Comparison of ENCODE assay signal across 8 cellular contexts in genomic region chr15:67109141-67110034, GRCh38. TPM values are rescaled to one million over a fixed set of nuclear protein-coding genes. Genes with fewer than 3 reads are reported as not detected.
DNase-seq lines count a peak whose midpoint lies in the region; ATAC-seq and TF ChIP-seq lines count a peak whose summit lies in the region.

No MANE protein-coding gene starts in this region.

- no peaks in the 10 kb centered on the region for H3K36me3 ChIP-seq in mucosa of descending colon (ENCODE audit: low read depth)

- DNase-seq in AG08396 (ENCODE audit: low spot score) (peak; percentile 80), KBM-7 (peak; percentile 87), brain pericyte (ENCODE audit: low read depth, low spot score) (peak; percentile 85), mucosa of descending colon (peak; percentile 54 to 84 (median 59)), NCI-H1417 treated with DMSO at 0.1 percent for 48 hours (lab: John Stamatoyannopoulos, UW) (no peak), NCI-H510A (lab: John Stamatoyannopoulos, UW) (no peak)

- intact Hi-C loops in mucosa of descending colon (cut with DNase I, micrococcal nuclease), result no loop called here

- peaks cover 45% of the 10 kb centered on the region for H3K4me1 ChIP-seq in mucosa of descending colon (ENCODE audit: low read depth)

- peak; percentile 64 for ATAC-seq in GM19397 (IDR thresholded peaks at IDR 0.05; ENCODE audit: unreplicated experiment)
- peak; percentile 21 for ATAC-seq in mucosa of descending colon
- no peak for ATAC-seq in HG02763 (IDR thresholded peaks at IDR 0.05; ENCODE audit: unreplicated experiment)

- in situ Hi-C loops in KBM-7 (cut with MboI; ENCODE audit: low pct_unique_long_range_greater_than_20kb, low sequenced_read_pairs), result no loop called here

- no peak overlapping the region for H3K4me3 ChIP-seq in mucosa of descending colon

- peaks cover 5% of the 10 kb centered on the region for H3K9me3 ChIP-seq in mucosa of descending colon

- TF ChIP-seq CTCF in mucosa of descending colon (IDR thresholded peaks at IDR 0.05), result no peak

RNA-seq across cellular contexts. Expression of gene SMAD3, which starts 44.0 kb away (rescaled TPM):
- 10 to 100 TPM; 38.5 to 76.3 (median 44.9) TPM for total RNA-seq in mucosa of descending colon

Comparison
In these comparisons a context has a peak if more than half of its experiments do, and no peak if none do; other contexts are left out.
1. DNase-seq: peak in AG08396 (single experiment), KBM-7 (single experiment), brain pericyte (single experiment) and mucosa of descending colon (3 of 3); none in NCI-H1417 treated with DMSO at 0.1 percent for 48 hours (single experiment) and NCI-H510A (single experiment).